In the genomic region with DNA sequence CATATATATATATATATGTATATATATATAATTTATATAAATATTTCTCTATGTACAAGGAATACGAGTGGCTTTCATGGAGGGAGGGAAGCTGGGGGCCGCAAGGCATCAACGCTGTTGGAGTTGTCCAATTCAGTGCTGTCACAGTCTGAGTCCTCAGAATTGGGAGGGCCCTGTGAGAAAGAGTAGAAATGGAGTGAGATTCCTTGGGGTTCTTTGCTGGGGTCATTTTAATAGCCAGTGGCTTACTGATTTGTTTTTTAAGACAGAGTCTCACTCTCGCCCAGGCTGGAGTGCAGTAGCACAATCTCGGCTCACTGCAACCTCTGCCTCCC, we compare ENCODE assay signal across 24 cellular contexts. TPM values are rescaled to one million over a fixed set of nuclear protein-coding genes. Genes with fewer than 3 reads are reported as not detected.
DNase-seq lines count a peak whose midpoint lies in the region; ATAC-seq, FAIRE-seq and TF ChIP-seq lines count a peak whose summit lies in the region.
"Had no signal": no experiment of that assay in that cellular context is flagged by ENCODE, and none has a peak within 500 bp of the region (broad histone marks: within the 10 kb centered on the region; RNA-seq: fewer than 3 reads in every experiment).

No MANE protein-coding gene starts in this region.

- no peaks in the 10 kb centered on the region for H3K9me2 ChIP-seq in GM23248 (ENCODE audit: insufficient read depth)

- peaks cover 78% of the 10 kb centered on the region for H3K36me3 Mint-ChIP-seq in endodermal cell (ENCODE audit: low read depth)

- H3K4me3 ChIP-seq in A549 (no peak overlapping the region), GM23248 (no peak overlapping the region), endodermal cell (ENCODE audit: low read length) (no peak overlapping the region), osteoblast (ENCODE audit: insufficient read depth, low read length) (no peak overlapping the region), tibial nerve (no peak overlapping the region)
- H3K4me3 ChIP-seq: lower lobe of right lung, testis, vagina had no signal

- WGBS in A549 (ENCODE audit: missing lambda C conversion rate) = 92% methylated on average over 5 of the region's 5 CpGs
- WGBS in GM23248 (ENCODE audit: low coverage in 1 of 2, low lambda C conversion rate in 2 of 2, missing lambda C conversion rate in 2 of 2), 2 experiments = 77 to 86% methylated on average over 5 of the region's 5 CpGs
- 80 to 97% methylated on average over 1 to 5 of the region's 5 CpGs for WGBS in endodermal cell (ENCODE audit: insufficient coverage in 1 of 2, insufficient read length in 1 of 2), 2 experiments
- WGBS in tibial nerve, 2 donors = 67 to 72% methylated on average over 5 of the region's 5 CpGs

- H3K4me1 ChIP-seq in A549 = peaks cover 46% of the 10 kb centered on the region
- H3K4me1 ChIP-seq in GM23248 (ENCODE audit: insufficient read depth) = peaks cover 44% of the 10 kb centered on the region
- peaks cover 28% of the 10 kb centered on the region for H3K4me1 ChIP-seq in endodermal cell (ENCODE audit: control insufficient read depth, insufficient read depth, low read length)
- H3K4me1 ChIP-seq in osteoblast (ENCODE audit: insufficient read depth, low read length) = peaks cover 55% of the 10 kb centered on the region
- peaks cover 0 to 67% (median 23%) of the 10 kb centered on the region in 4 donors for H3K4me1 ChIP-seq in tibial nerve

- H3K9ac ChIP-seq in GM23248 (peak overlapping the region; percentile 29), endodermal cell (ENCODE audit: extremely low read depth, low read length, poor library complexity, severe bottlenecking) (no peak overlapping the region)

- DNase-seq in A549 (ENCODE audit: low read depth in 1 of 2, low spot score in 1 of 2) (no peak), GM23248 (no peak), endodermal cell (no peak), osteoblast (ENCODE audit: insufficient read length, low spot score, missing footprints) (peak; percentile 66), NCI-H1694 treated with DMSO at 0.1 percent for 48 hours (lab: John Stamatoyannopoulos, UW) (no peak), tibial nerve (ENCODE audit: low spot score in 2 of 2) (no peak), NCI-H1436 treated with DMSO at 0.1 percent for 48 hours (lab: John Stamatoyannopoulos, UW) (no peak)
- DNase-seq: activated CD4-positive, alpha-beta T cell treated with anti-CD3 and anti-CD28 coated beads for 36 hours; activated naive CD4-positive, alpha-beta T cell treated with Interleukin-2 at 50 U/mL for 16 hours; activated T-cell treated with anti-CD3 and anti-CD28 coated beads, Interleukin-2, amount 50 U/mL, for 4 hours; lower lobe of right lung; NCI-H2171 treated with DMSO at 0.1 percent for 48 hours; NCI-H524 treated with DMSO at 0.1 percent for 48 hours; stimulated activated CD4-positive, alpha-beta T cell treated with anti-CD3 and anti-CD28 coated beads, Interleukin-4, amount 100 ng/mL, for 24 hours; stimulated activated naive CD4-positive, alpha-beta T cell treated with Interleukin-2 at 50 U/mL for 16 hours; T-helper 2 cell; testis had no signal

- CTCF ChIA-PET in A549 (lab: Yijun Ruan, JAX) = interaction anchor here (0.9 to 3.4 kb wide), 8 partner anchors 9 to 160 kb away, joined by 3 to 24 read pairs (median 8); a partner anchor contains a TSS

- in situ Hi-C loops in GM23248 (cut with MboI) = no loop called here

- ATAC-seq in A549 (no peak), GM18517 (IDR thresholded peaks at IDR 0.05; ENCODE audit: unreplicated experiment) (no peak)
- ATAC-seq: activated CD4-positive, alpha-beta T cell treated with anti-CD3 and anti-CD28 coated beads for 36 hours; activated T-cell treated with anti-CD3 and anti-CD28 coated beads, Interleukin-2, amount 50 U/mL, for 4 hours; lower lobe of right lung had no signal

- no peaks in the 10 kb centered on the region for H3K9me3 ChIP-seq in A549
- no peaks in the 10 kb centered on the region for H3K9me3 ChIP-seq in GM23248 (ENCODE audit: low read depth)
- no peaks in the 10 kb centered on the region for H3K9me3 ChIP-seq in endodermal cell (ENCODE audit: control insufficient read depth, low read length)
- no peaks in the 10 kb centered on the region for H3K9me3 ChIP-seq in osteoblast (ENCODE audit: low read depth, low read length)
- H3K9me3 ChIP-seq in tibial nerve = no peaks in the 10 kb centered on the region
- H3K9me3 ChIP-seq: lower lobe of right lung, testis, vagina had no signal

- TF ChIP-seq EP300 in A549 (IDR thresholded peaks at IDR 0.05) = no peak
- TF ChIP-seq EP300 in tibial nerve (IDR thresholded peaks at IDR 0.05) = no peak

- POLR2A ChIA-PET in A549 (lab: Yijun Ruan, JAX) = interaction anchor here (0.7 to 6.9 kb wide), 5 partner anchors 8 to 159 kb away, joined by 3 to 34 read pairs (median 10); a partner anchor contains a TSS

- no peak for FAIRE-seq in A549 (lab: Jason Lieb, UNC)
- FAIRE-seq: endometrium had no signal

- no peak overlapping the region for H3K4me3 Mint-ChIP-seq in endodermal cell
- H3K4me3 Mint-ChIP-seq: activated CD4-positive, alpha-beta T cell treated with anti-CD3 and anti-CD28 coated beads for 36 hours; activated T-cell treated with anti-CD3 and anti-CD28 coated beads, Interleukin-2, amount 50 U/mL, for 4 hours; dendritic cell treated with granulocyte-macrophage colony-stimulating factor and Interleukin-4, amounts not matched to agents 40 ng/mL and 50 ng/mL, for 4 days had no signal

- peaks cover 80% of the 10 kb centered on the region for H3F3A ChIP-seq in GM23248 (ENCODE audit: insufficient read depth)

- H3K27me3 Mint-ChIP-seq in endodermal cell (ENCODE audit: insufficient read depth) = no peaks in the 10 kb centered on the region
- H3K27me3 Mint-ChIP-seq: activated CD4-positive, alpha-beta T cell treated with anti-CD3 and anti-CD28 coated beads for 36 hours; dendritic cell treated with granulocyte-macrophage colony-stimulating factor and Interleukin-4, amounts not matched to agents 40 ng/mL and 50 ng/mL, for 4 days had no signal

- no peaks in the 10 kb centered on the region for H3K9me3 Mint-ChIP-seq in endodermal cell
- H3K9me3 Mint-ChIP-seq: activated T-cell treated with anti-CD3 and anti-CD28 coated beads, Interleukin-2, amount 50 U/mL, for 4 hours; dendritic cell treated with granulocyte-macrophage colony-stimulating factor and Interleukin-4, amounts not matched to agents 40 ng/mL and 50 ng/mL, for 4 days had no signal

- H3K27me3 ChIP-seq in GM23248 (replicated peaks; ENCODE audit: insufficient read depth) = no peaks in the 10 kb centered on the region
- no peaks in the 10 kb centered on the region for H3K27me3 ChIP-seq in endodermal cell (ENCODE audit: control insufficient read depth, insufficient read depth, low read length, poor library complexity, severe bottlenecking)
- no peaks in the 10 kb centered on the region for H3K27me3 ChIP-seq in osteoblast (ENCODE audit: insufficient read depth, low read length)
- H3K27me3 ChIP-seq in tibial nerve = no peaks in the 10 kb centered on the region
- H3K27me3 ChIP-seq: testis, vagina had no signal

- no peak overlapping the region for H3K4me2 ChIP-seq in A549
- H3K4me2 ChIP-seq in GM23248 (ENCODE audit: unreplicated experiment) = no peak overlapping the region
- H3K4me2 ChIP-seq in osteoblast (ENCODE audit: insufficient read depth, low read length) = no peak overlapping the region

- no peak for TF ChIP-seq RAD21 in A549 (conservative IDR thresholded peaks at IDR 0.05 in 1 of 2, IDR thresholded peaks at IDR 0.05 in 1 of 2)

- peaks cover 23% of the 10 kb centered on the region for H3K79me2 ChIP-seq in GM23248 (ENCODE audit: insufficient read depth)
- peaks cover 36% of the 10 kb centered on the region for H3K79me2 ChIP-seq in osteoblast (ENCODE audit: insufficient read depth, low read length)

- H3K27ac Mint-ChIP-seq in endodermal cell = peak overlapping the region; percentile 66
- H3K27ac Mint-ChIP-seq: activated CD4-positive, alpha-beta T cell treated with anti-CD3 and anti-CD28 coated beads for 36 hours; dendritic cell treated with granulocyte-macrophage colony-stimulating factor and Interleukin-4, amounts not matched to agents 40 ng/mL and 50 ng/mL, for 4 days had no signal

- H4K20me1 ChIP-seq in GM23248 (ENCODE audit: insufficient read depth) (peaks cover 7% of the 10 kb centered on the region), osteoblast (ENCODE audit: insufficient read depth, low read length) (peaks cover 67% of the 10 kb centered on the region)

- TF ChIP-seq CTCF in A549 (IDR thresholded peaks at IDR 0.05) (no peak), endodermal cell (conservative IDR thresholded peaks at IDR 0.05) (no peak), osteoblast (IDR thresholded peaks at IDR 0.05; ENCODE audit: extremely low read depth, low read depth, low read length) (no peak), tibial nerve (IDR thresholded peaks at IDR 0.05) (no peak)

- no peak overlapping the region for H2AFZ ChIP-seq in GM23248
- no peak overlapping the region for H2AFZ ChIP-seq in osteoblast (ENCODE audit: low read length)

- H3K36me3 ChIP-seq in GM23248 (ENCODE audit: low read depth) (peaks cover 66% of the 10 kb centered on the region), endodermal cell (ENCODE audit: control insufficient read depth, insufficient read depth, low read length) (peaks cover 95% of the 10 kb centered on the region), osteoblast (ENCODE audit: insufficient read depth, low read length) (peaks cover 96% of the 10 kb centered on the region), tibial nerve (peaks cover 3 to 94% (median 24%) of the 10 kb centered on the region in 3 donors)

- peaks cover 43% of the 10 kb centered on the region for H3K4me1 Mint-ChIP-seq in endodermal cell

- H3K27ac ChIP-seq in A549 (no peak overlapping the region), GM23248 (peak overlapping the region; percentile 71), endodermal cell (ENCODE audit: low read depth, low read length) (no peak overlapping the region), osteoblast (ENCODE audit: low read depth, low read length) (peak overlapping the region; percentile 44), tibial nerve (peak overlapping the region in 2 of 4 donors; percentile 26 to 31)
- H3K27ac ChIP-seq: C4-2B, lower lobe of right lung, vagina had no signal

- TF ChIP-seq POLR2A in A549 (IDR thresholded peaks at IDR 0.05; ENCODE audit: low read length) (no peak), tibial nerve (IDR thresholded peaks at IDR 0.05) (no peak)

RNA-seq across cellular contexts. Expression of a gene that starts 18.2 kb away (rescaled TPM):
- 21.9 and 30.6 TPM in 2 replicates for polyA plus RNA-seq in A549 (2011; rRNA removed)
- polyA plus RNA-seq in A549 (2012; cell fraction: cytosol; rRNA removed) = 20.1 and 23.0 TPM in 2 replicates
- 110 and 113 TPM in 2 replicates for polyA plus RNA-seq in A549 (2012; cell fraction: nucleus; rRNA removed)
- polyA plus RNA-seq in A549 (2017; fragmentation: RNase III; extraction: RNeasy Plus Mini Kit Qiagen cat#74134 plus additional on column Dnase treatment) = 14.0 to 18.7 TPM (median 16.1 TPM) in 3 replicates
- 29.2 and 40.6 TPM in 2 replicates for polyA minus RNA-seq in A549 (2011; rRNA and poly(A)+ RNA removed)
- total RNA-seq in GM23248 (2014; rRNA removed; shearing (Covaris generic)) = 36.5 and 37.4 TPM in 2 replicates
- polyA plus RNA-seq in GM23248 (2016; fragmentation: Nextera tagmentation; extraction: Ambion mirVana) = 8.7 and 10.4 TPM in 2 replicates
- total RNA-seq in endodermal cell = 1 to 10 TPM; 5.5 to 8.1 TPM
- polyA plus RNA-seq in endodermal cell (2013, experiment 1 of 2) = 27.5 TPM
- 21.6 TPM for polyA plus RNA-seq in endodermal cell (2013, experiment 2 of 2)
- total RNA-seq in osteoblast = 49.6 and 51.9 TPM in 2 replicates
- total RNA-seq in tibial nerve = 10 to 100 TPM; 35.6 to 95.1 (median 58.3) TPM

RNA-seq across cellular contexts. Expression of a gene that starts 20.0 kb away (rescaled TPM):
- polyA plus RNA-seq in A549 (2011; rRNA removed) (41.5 and 51.2 TPM in 2 replicates), A549 (2017; fragmentation: RNase III; extraction: RNeasy Plus Mini Kit Qiagen cat#74134 plus additional on column Dnase treatment) (43.7 to 50.4 TPM (median 49.9 TPM) in 3 replicates), GM23248 (2016; fragmentation: Nextera tagmentation; extraction: Ambion mirVana) (32.1 and 36.0 TPM in 2 replicates)
- polyA plus RNA-seq in A549 (2012; cell fraction: cytosol; rRNA removed) = 91.9 and 106 TPM in 2 replicates
- 170 and 176 TPM in 2 replicates for polyA plus RNA-seq in A549 (2012; cell fraction: nucleus; rRNA removed)
- 39.4 and 49.2 TPM in 2 replicates for polyA minus RNA-seq in A549 (2011; rRNA and poly(A)+ RNA removed)
- total RNA-seq in GM23248 (2014; rRNA removed; shearing (Covaris generic)) = 40.1 and 54.1 TPM in 2 replicates
- total RNA-seq in endodermal cell (10 to 100 TPM; 48.4 to 60.3 TPM), osteoblast (33.0 and 35.5 TPM in 2 replicates), tibial nerve (10 to 100 TPM; 25.3 to 56.4 (median 36.1) TPM)
- 60.9 TPM for polyA plus RNA-seq in endodermal cell (2013, experiment 1 of 2)
- polyA plus RNA-seq in endodermal cell (2013, experiment 2 of 2) = 51.7 TPM

RNA-seq across cellular contexts. Expression of a gene that starts 26.2 kb away (rescaled TPM):
- 0.17 TPM in 1 of 2 replicates, not detected in the other for polyA plus RNA-seq in A549 (2011; rRNA removed)
- 0.26 and 0.46 TPM in 2 replicates for polyA plus RNA-seq in A549 (2012; cell fraction: cytosol; rRNA removed)
- 1.4 and 1.6 TPM in 2 replicates for polyA plus RNA-seq in A549 (2012; cell fraction: nucleus; rRNA removed)
- polyA plus RNA-seq in A549 (2017; fragmentation: RNase III; extraction: RNeasy Plus Mini Kit Qiagen cat#74134 plus additional on column Dnase treatment) = not detected in 3 replicates
- not detected in 2 replicates for polyA minus RNA-seq in A549 (2011; rRNA and poly(A)+ RNA removed)
- total RNA-seq in GM23248 (2014; rRNA removed; shearing (Covaris generic)) = not detected in 2 replicates
- polyA plus RNA-seq in GM23248 (2016; fragmentation: Nextera tagmentation; extraction: Ambion mirVana) = not detected in 2 replicates
- not detected for total RNA-seq in endodermal cell
- 0.85 TPM for polyA plus RNA-seq in endodermal cell (2013, experiment 1 of 2)
- polyA plus RNA-seq in endodermal cell (2013, experiment 2 of 2) = not detected
- not detected in 2 replicates for total RNA-seq in osteoblast
- not detected for total RNA-seq in tibial nerve
- total RNA-seq: activated CD4-positive, alpha-beta T cell treated with anti-CD3 and anti-CD28 coated beads for 36 hours; activated T-cell treated with anti-CD3 and anti-CD28 coated beads, Interleukin-2, amount 50 U/mL, for 4 hours; Daoy; kidney epithelial cell; lower lobe of right lung; vagina had no signal

RNA-seq across cellular contexts. Expression of a gene that starts 29.2 kb away (rescaled TPM):
- 367 and 604 TPM in 2 replicates for polyA plus RNA-seq in A549 (2011; rRNA removed)
- polyA plus RNA-seq in A549 (2012; cell fraction: cytosol; rRNA removed) = 705 and 750 TPM in 2 replicates
- polyA plus RNA-seq in A549 (2012; cell fraction: nucleus; rRNA removed) = 500 and 631 TPM in 2 replicates
- 546 to 553 TPM (median 551 TPM) in 3 replicates for polyA plus RNA-seq in A549 (2017; fragmentation: RNase III; extraction: RNeasy Plus Mini Kit Qiagen cat#74134 plus additional on column Dnase treatment)
- 1,540 and 1,566 TPM in 2 replicates for polyA minus RNA-seq in A549 (2011; rRNA and poly(A)+ RNA removed)
- 143 TPM in 2 replicates for total RNA-seq in GM23248 (2014; rRNA removed; shearing (Covaris generic))
- polyA plus RNA-seq in GM23248 (2016; fragmentation: Nextera tagmentation; extraction: Ambion mirVana) = 94.3 and 100 TPM in 2 replicates
- 1,000 to 10,000 TPM; 1,281 to 1,338 TPM for total RNA-seq in endodermal cell
- polyA plus RNA-seq in endodermal cell (2013, experiment 1 of 2) = 1,028 TPM
- 890 TPM for polyA plus RNA-seq in endodermal cell (2013, experiment 2 of 2)
- 247 and 293 TPM in 2 replicates for total RNA-seq in osteoblast
- total RNA-seq in tibial nerve = 100 to 1,000 TPM; 414 to 583 (median 490) TPM

RNA-seq across cellular contexts. Expression of a gene that starts 39.5 kb away (rescaled TPM):
- 203 and 257 TPM in 2 replicates for polyA plus RNA-seq in A549 (2011; rRNA removed)
- polyA plus RNA-seq in A549 (2012; cell fraction: cytosol; rRNA removed) = 214 and 245 TPM in 2 replicates
- polyA plus RNA-seq in A549 (2012; cell fraction: nucleus; rRNA removed) = 99.6 and 118 TPM in 2 replicates
- polyA plus RNA-seq in A549 (2017; fragmentation: RNase III; extraction: RNeasy Plus Mini Kit Qiagen cat#74134 plus additional on column Dnase treatment) = 210 to 248 TPM (median 221 TPM) in 3 replicates
- 200 and 213 TPM in 2 replicates for polyA minus RNA-seq in A549 (2011; rRNA and poly(A)+ RNA removed)
- 35.3 and 42.4 TPM in 2 replicates for total RNA-seq in GM23248 (2014; rRNA removed; shearing (Covaris generic))
- 217 and 221 TPM in 2 replicates for polyA plus RNA-seq in GM23248 (2016; fragmentation: Nextera tagmentation; extraction: Ambion mirVana)
- 100 to 1,000 TPM; 184 to 209 TPM for total RNA-seq in endodermal cell
- polyA plus RNA-seq in endodermal cell (2013, experiment 1 of 2) = 101 TPM
- polyA plus RNA-seq in endodermal cell (2013, experiment 2 of 2) = 95.7 TPM
- total RNA-seq in osteoblast = 55.0 and 64.2 TPM in 2 replicates
- 100 to 1,000 TPM in 1 of 4 donors, 10 to 100 TPM in 3; 54.6 to 125 (median 57.0) TPM for total RNA-seq in tibial nerve

Comparison
In these comparisons a context has a peak if more than half of its experiments do, and no peak if none do; other contexts are left out.
1. H3K27ac ChIP-seq: peak in GM23248 (single experiment) and osteoblast (single experiment); none in A549 (0 of 2) and endodermal cell (single experiment).